ENCODE assay signal across 8 cellular contexts in genomic region chr19:11813801-11814706, GRCh38. TPM values are rescaled to one million over a fixed set of nuclear protein-coding genes. Genes with fewer than 3 reads are reported as not detected.
DNase-seq lines count a peak whose midpoint lies in the region; ATAC-seq, FAIRE-seq and TF ChIP-seq lines count a peak whose summit lies in the region.

Gene ZNF440, plus strand, starts transcription at chr19:11814273. Its CDS starts 175 bp downstream, at chr19:11814448.

- no peak for TF ChIP-seq EP300 in GM12878 (IDR thresholded peaks at IDR 0.05; ENCODE audit: borderline replicate concordance in 1 of 2, control insufficient read depth in 1 of 2, low read depth in 2 of 2, low read length in 2 of 2)

- H3K79me2 ChIP-seq in GM12878 (ENCODE audit: control insufficient read depth, insufficient read depth, low read length): peaks cover 7% of the 10 kb centered on the region; the same call in 1 of the 2 replicates

- in situ Hi-C loops in GM13977 (cut with MboI; ENCODE audit: low pct_unique_long_range_greater_than_20kb, low sequenced_read_pairs, unreplicated experiment): no loop called here
- in situ Hi-C loops in GM12878 (cut with MboI): no loop called here

- TF ChIP-seq POLR2A in GM12878 (IDR thresholded peaks at IDR 0.05; ENCODE audit: low read depth, low read length): peak; percentile 96

- peak; percentile 88 for FAIRE-seq in GM12878 (lab: Jason Lieb, UNC)

- H3K9ac ChIP-seq in GM12878 (ENCODE audit: control insufficient read depth, insufficient read depth, low read length): peak within 1 kb of the TSS; percentile 84

- TSS peak; percentile 79 for BruUV-seq in GM12878 (replicated peaks; lab: Mats Ljungman, UMichigan)

- H3K4me2 ChIP-seq in GM12878 (ENCODE audit: control insufficient read depth, insufficient read depth): peak within 1 kb of the TSS; percentile 91

- under 1% methylated on average over 49 of the region's 60 CpGs for WGBS in GM12878 (ENCODE audit: insufficient coverage, insufficient replicate concordance, low lambda C conversion rate, missing lambda C conversion rate)

- H3K9me3 ChIP-seq in GM12878 (replicated peaks; ENCODE audit: control insufficient read depth, insufficient read depth, low read length): no peaks in the 10 kb centered on the region; the same call in 2 of the 3 replicates

- POLR2A ChIA-PET in GM12878 (lab: Charles Lee): interaction anchor here (0.6 to 1.2 kb wide), 2 partner anchors 16 to 278 kb away, joined by 3 to 5 read pairs; no protein-coding TSS in a partner anchor

- peak within 1 kb of the TSS; percentile 100 for H2AFZ ChIP-seq in GM12878 (ENCODE audit: control insufficient read depth, low read depth, low read length)

- peak within 1 kb of the TSS; percentile 81 for H3K4me3 ChIP-seq in GM12878

- CTCF ChIA-PET in GM12878 (lab: Yijun Ruan, JAX): interaction anchor here (1.2 to 5.9 kb wide), 4 partner anchors 16 to 115 kb away, joined by 3 to 74 read pairs (median 12); partner anchors contain the start of genes ZNF441 and ZNF491

- peak; percentile 97 for DNase-seq in GM13977 (ENCODE audit: low spot score)
- DNase-seq in NCI-H146 (lab: John Stamatoyannopoulos, UW): peak; percentile 99
- peak; percentile 69 for DNase-seq in T-helper 9 cell
- peak; percentile 72 for DNase-seq in GM12878 (ENCODE audit: low read depth, low spot score)
- peak; percentile 89 for DNase-seq in iPS DF 19.7 (ENCODE audit: low read depth, low spot score)
- DNase-seq in sciatic nerve (ENCODE audit: low spot score): peak; percentile 97
- DNase-seq in NK-92 (lab: John Stamatoyannopoulos, UW; ENCODE audit: unreplicated experiment): no peak

- H3K27me3 ChIP-seq in GM12878 (replicated peaks in 1 of 2; ENCODE audit: control insufficient read depth in 2 of 2, insufficient read depth in 2 of 2, low read length in 1 of 2): no peaks in the 10 kb centered on the region

- H3K27ac ChIP-seq in GM12878 (ENCODE audit: control insufficient read depth, insufficient read depth): peak within 1 kb of the TSS; percentile 84

- no peaks in the 10 kb centered on the region for H3K36me3 ChIP-seq in GM12878 (ENCODE audit: control insufficient read depth in 2 of 2, insufficient read depth in 2 of 2, low read length in 1 of 2)

- no peaks in the 10 kb centered on the region for H4K20me1 ChIP-seq in GM12878 (ENCODE audit: control insufficient read depth, insufficient read depth)

- TF ChIP-seq CTCF in GM13977 (IDR thresholded peaks at IDR 0.05; ENCODE audit: extremely low read depth, insufficient read depth, missing control alignments) (no peak), GM12878 (IDR thresholded peaks at IDR 0.05 in 2 of 3, conservative IDR thresholded peaks at IDR 0.05 in 1 of 3; ENCODE audit: control insufficient read depth in 2 of 3, extremely low read depth in 1 of 3, insufficient read depth in 1 of 3, low read depth in 3 of 3, low read length in 3 of 3) (no peak)

- ATAC-seq in HG02840 (IDR thresholded peaks at IDR 0.05; ENCODE audit: low FRiP score, unreplicated experiment): peak; percentile 99
- peak; percentile 100 for ATAC-seq in GM12878
- peak; percentile 100 for ATAC-seq in sciatic nerve

- no peak for TF ChIP-seq RAD21 in GM12878 (IDR thresholded peaks at IDR 0.05; ENCODE audit: insufficient read depth, low read depth, low read length)

- SMC1A ChIA-PET in GM12878 (lab: Charles Lee; ENCODE audit: uncharacterized antibody, unreplicated experiment): interaction anchor here (0.8 to 4.0 kb wide), 3 partner anchors 12 to 174 kb away, joined by 3 to 24 read pairs (median 3); partner anchors contain the start of gene ZNF491

- RAD21 ChIA-PET in GM12878 (lab: Charles Lee; ENCODE audit: unreplicated experiment): interaction anchor here (1.1 to 3.9 kb wide), 3 partner anchors 16 to 155 kb away, joined by 3 to 27 read pairs (median 3); partner anchors contain the start of gene ZNF491

- peaks cover 7% of the 10 kb centered on the region for H3K4me1 ChIP-seq in GM12878 (ENCODE audit: control insufficient read depth, insufficient read depth, low read length)

- intact Hi-C loops in GM12878 (cut with micrococcal nuclease; ENCODE audit: unreplicated experiment): loop anchor here (5.0 kb wide), 1 partner anchor 217 kb away; the partner anchor contains the start of gene ZNF627
- intact Hi-C loops in sciatic nerve (cut with DNase I): no loop called here

TF ChIP-seq in GM12878, 131 proteins besides CTCF, POLR2A, EP300 and RAD21 (continues in another document):
- TF ChIP-seq NR2C1 (IDR thresholded peaks at IDR 0.05) (no peak), ZNF622 (IDR thresholded peaks at IDR 0.05) (no peak), BCL11A (IDR thresholded peaks at IDR 0.05; ENCODE audit: low read depth, low read length) (no peak), POLR2AphosphoS2 (IDR thresholded peaks at IDR 0.05; ENCODE audit: low read depth, low read length) (peak; percentile 77; the same call in 1 of the 2 replicates), CHD2 (IDR thresholded peaks at IDR 0.05; ENCODE audit: borderline replicate concordance, low read depth, low read length) (peak; percentile 91), YY1 (IDR thresholded peaks at IDR 0.05; ENCODE audit: low read depth, low read length) (peak; percentile 50), BMI1 (IDR thresholded peaks at IDR 0.05; ENCODE audit: borderline replicate concordance) (no peak), IKZF1 (conservative IDR thresholded peaks at IDR 0.05) (peak; percentile 63)
- TF ChIP-seq, protein P1, sequence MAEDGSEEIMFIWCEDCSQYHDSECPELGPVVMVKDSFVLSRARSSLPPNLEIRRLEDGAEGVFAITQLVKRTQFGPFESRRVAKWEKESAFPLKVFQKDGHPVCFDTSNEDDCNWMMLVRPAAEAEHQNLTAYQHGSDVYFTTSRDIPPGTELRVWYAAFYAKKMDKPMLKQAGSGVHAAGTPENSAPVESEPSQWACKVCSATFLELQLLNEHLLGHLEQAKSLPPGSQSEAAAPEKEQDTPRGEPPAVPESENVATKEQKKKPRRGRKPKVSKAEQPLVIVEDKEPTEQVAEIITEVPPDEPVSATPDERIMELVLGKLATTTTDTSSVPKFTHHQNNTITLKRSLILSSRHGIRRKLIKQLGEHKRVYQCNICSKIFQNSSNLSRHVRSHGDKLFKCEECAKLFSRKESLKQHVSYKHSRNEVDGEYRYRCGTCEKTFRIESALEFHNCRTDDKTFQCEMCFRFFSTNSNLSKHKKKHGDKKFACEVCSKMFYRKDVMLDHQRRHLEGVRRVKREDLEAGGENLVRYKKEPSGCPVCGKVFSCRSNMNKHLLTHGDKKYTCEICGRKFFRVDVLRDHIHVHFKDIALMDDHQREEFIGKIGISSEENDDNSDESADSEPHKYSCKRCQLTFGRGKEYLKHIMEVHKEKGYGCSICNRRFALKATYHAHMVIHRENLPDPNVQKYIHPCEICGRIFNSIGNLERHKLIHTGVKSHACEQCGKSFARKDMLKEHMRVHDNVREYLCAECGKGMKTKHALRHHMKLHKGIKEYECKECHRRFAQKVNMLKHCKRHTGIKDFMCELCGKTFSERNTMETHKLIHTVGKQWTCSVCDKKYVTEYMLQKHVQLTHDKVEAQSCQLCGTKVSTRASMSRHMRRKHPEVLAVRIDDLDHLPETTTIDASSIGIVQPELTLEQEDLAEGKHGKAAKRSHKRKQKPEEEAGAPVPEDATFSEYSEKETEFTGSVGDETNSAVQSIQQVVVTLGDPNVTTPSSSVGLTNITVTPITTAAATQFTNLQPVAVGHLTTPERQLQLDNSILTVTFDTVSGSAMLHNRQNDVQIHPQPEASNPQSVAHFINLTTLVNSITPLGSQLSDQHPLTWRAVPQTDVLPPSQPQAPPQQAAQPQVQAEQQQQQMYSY (CRISPR knock-in tag; IDR thresholded peaks at IDR 0.05): no peak
- TF ChIP-seq, protein P2, sequence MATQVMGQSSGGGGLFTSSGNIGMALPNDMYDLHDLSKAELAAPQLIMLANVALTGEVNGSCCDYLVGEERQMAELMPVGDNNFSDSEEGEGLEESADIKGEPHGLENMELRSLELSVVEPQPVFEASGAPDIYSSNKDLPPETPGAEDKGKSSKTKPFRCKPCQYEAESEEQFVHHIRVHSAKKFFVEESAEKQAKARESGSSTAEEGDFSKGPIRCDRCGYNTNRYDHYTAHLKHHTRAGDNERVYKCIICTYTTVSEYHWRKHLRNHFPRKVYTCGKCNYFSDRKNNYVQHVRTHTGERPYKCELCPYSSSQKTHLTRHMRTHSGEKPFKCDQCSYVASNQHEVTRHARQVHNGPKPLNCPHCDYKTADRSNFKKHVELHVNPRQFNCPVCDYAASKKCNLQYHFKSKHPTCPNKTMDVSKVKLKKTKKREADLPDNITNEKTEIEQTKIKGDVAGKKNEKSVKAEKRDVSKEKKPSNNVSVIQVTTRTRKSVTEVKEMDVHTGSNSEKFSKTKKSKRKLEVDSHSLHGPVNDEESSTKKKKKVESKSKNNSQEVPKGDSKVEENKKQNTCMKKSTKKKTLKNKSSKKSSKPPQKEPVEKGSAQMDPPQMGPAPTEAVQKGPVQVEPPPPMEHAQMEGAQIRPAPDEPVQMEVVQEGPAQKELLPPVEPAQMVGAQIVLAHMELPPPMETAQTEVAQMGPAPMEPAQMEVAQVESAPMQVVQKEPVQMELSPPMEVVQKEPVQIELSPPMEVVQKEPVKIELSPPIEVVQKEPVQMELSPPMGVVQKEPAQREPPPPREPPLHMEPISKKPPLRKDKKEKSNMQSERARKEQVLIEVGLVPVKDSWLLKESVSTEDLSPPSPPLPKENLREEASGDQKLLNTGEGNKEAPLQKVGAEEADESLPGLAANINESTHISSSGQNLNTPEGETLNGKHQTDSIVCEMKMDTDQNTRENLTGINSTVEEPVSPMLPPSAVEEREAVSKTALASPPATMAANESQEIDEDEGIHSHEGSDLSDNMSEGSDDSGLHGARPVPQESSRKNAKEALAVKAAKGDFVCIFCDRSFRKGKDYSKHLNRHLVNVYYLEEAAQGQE (IDR thresholded peaks at IDR 0.05; ENCODE audit: low read depth, low read length): no peak

RNA-seq across cellular contexts. Expression of gene ZNF440, which starts in this region (rescaled TPM):
- total RNA-seq in GM12878 (2013; cell fraction: nucleolus; rRNA removed): 26.3 and 29.1 TPM in 2 replicates
- 4.9 and 6.3 TPM in 2 replicates for total RNA-seq in GM12878 (2014; rRNA removed)
- 8.2 and 8.9 TPM in 2 replicates for total RNA-seq in GM12878 (2014; rRNA removed; fragmentation: Illumina TruSeq; extraction: Trizol)
- 3.6 and 7.0 TPM in 2 replicates for total RNA-seq in GM12878 (2021)
- polyA plus RNA-seq in GM12878 (2011; ENCODE audit: low read depth): 2.9 TPM
- polyA plus RNA-seq in GM12878 (2011; rRNA removed): 3.6 and 5.4 TPM in 2 replicates
- 1.3 and 1.5 TPM in 2 replicates for polyA plus RNA-seq in GM12878 (2011; cell fraction: cytosol; rRNA removed)
- polyA plus RNA-seq in GM12878 (2011; cell fraction: nucleus; rRNA removed): 2.7 and 3.1 TPM in 2 replicates
- 3.9 and 4.7 TPM in 2 replicates for polyA plus RNA-seq in GM12878 (2012)
- 4.0 and 5.3 TPM in 2 replicates for polyA plus RNA-seq in GM12878 (2014; fragmentation: Illumina TruSeq; extraction: Trizol)
- 1 to 10 TPM; 1.3 to 2.1 TPM for polyA plus RNA-seq in GM12878 (2014; fragmentation: Nextera tagmentation; extraction: Ambion mirVana)
- 4.8 and 5.6 TPM in 2 replicates for polyA plus RNA-seq in GM12878 (2014; rRNA removed)
- polyA plus RNA-seq in GM12878 (2016; fragmentation: Nextera tagmentation; extraction: Ambion mirVana): 1 to 10 TPM; 1.8 to 2.8 TPM
- polyA minus RNA-seq in GM12878 (2011; rRNA and poly(A)+ RNA removed): 4.2 and 4.6 TPM in 2 replicates
- 1.7 and 2.8 TPM in 2 replicates for polyA minus RNA-seq in GM12878 (2011; cell fraction: cytosol; rRNA and poly(A)+ RNA removed)
- 2.7 and 4.6 TPM in 2 replicates for polyA minus RNA-seq in GM12878 (2011; cell fraction: nucleus; rRNA and poly(A)+ RNA removed)
- total RNA-seq in sciatic nerve: 12.1 TPM
